In the genomic region with DNA sequence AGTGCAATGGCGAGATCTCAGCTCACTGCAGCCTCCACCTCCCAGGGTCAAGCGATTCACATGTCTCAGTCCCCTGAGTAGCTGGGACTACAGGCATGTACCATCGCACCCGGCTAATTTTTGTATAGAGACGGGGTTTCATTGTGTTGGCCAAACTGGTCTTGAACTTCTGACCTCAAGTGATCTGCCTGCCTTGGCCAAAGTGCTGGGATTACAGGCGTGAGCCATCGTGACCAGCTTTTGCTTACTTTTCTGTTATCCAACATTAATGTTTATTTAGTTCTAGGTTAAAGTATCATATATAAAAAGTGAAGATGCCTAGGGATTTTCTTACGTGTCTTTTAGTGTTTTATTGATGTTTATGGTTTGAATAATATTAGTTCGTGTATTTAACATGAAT, we compare ENCODE assay signal across 20 cellular contexts. TPM values are rescaled to one million over a fixed set of nuclear protein-coding genes. Genes with fewer than 3 reads are reported as not detected.
"Had no signal": no experiment of that assay in that cellular context is flagged by ENCODE, and none has a peak within 500 bp of the region (broad histone marks: within the 10 kb centered on the region; RNA-seq: fewer than 3 reads in every experiment).

No MANE protein-coding gene starts in this region.

- H3K36me3 ChIP-seq: brain microvascular endothelial cell, left lung, right atrium auricular region had no signal

- H3K9me3 ChIP-seq: heart left ventricle, left lung, mucosa of descending colon, right atrium auricular region had no signal

- FAIRE-seq: frontal cortex had no signal

- H3K27me3 ChIP-seq: brain microvascular endothelial cell, heart left ventricle, left lung, right atrium auricular region had no signal

- H3K4me3 Mint-ChIP-seq: activated CD4-positive, alpha-beta T cell treated with anti-CD3 and anti-CD28 coated beads, Interleukin-2, amount 10 ng/mL, durations not matched to agents 7 days and 5 days; activated naive CD8-positive, alpha-beta T cell treated with anti-CD3 and anti-CD28 coated beads, Interleukin-2, amount 10 ng/mL, durations not matched to agents 7 days and 5 days; activated T-helper 1 cell treated with anti-CD3 and anti-CD28 coated beads, Interleukin-12 subunit alpha, Interleukin-12 subunit beta, Interleukin-2, Interleukin-4 antibody, amounts not matched to agents 30 ng/mL and 10 ng/mL and 1 ng/mL, durations not matched to agents 14 hours and 24 hours and 36 hours; dendritic cell treated with granulocyte-macrophage colony-stimulating factor and Interleukin-4, amounts not matched to agents 40 ng/mL and 50 ng/mL, for 4 days; memory B cell; naive thymus-derived CD8-positive, alpha-beta T cell; stimulated activated naive CD8-positive, alpha-beta T cell treated with anti-CD3 and anti-CD28 coated beads, Interleukin-15, Interleukin-2, amounts not matched to agents 100 ng/mL and 50 ng/mL, for 24 hours; T-helper 2 cell treated with Interferon-gamma antibody and Interleukin-4, amounts not matched to agents 5 μg/mL and 100 μg/mL, for 36 hours; type B pancreatic cell had no signal

- H3K4me1 Mint-ChIP-seq: activated CD4-positive, alpha-beta T cell treated with anti-CD3 and anti-CD28 coated beads, Interleukin-2, amount 10 ng/mL, durations not matched to agents 7 days and 5 days; activated naive CD8-positive, alpha-beta T cell treated with anti-CD3 and anti-CD28 coated beads, Interleukin-2, amount 10 ng/mL, durations not matched to agents 7 days and 5 days had no signal

- H3K27ac ChIP-seq: brain microvascular endothelial cell, heart left ventricle, left lung, right atrium auricular region had no signal

- DNase-seq: activated CD4-positive, alpha-beta T cell treated with anti-CD3 and anti-CD28 coated beads, Interleukin-2, amount 10 ng/mL, durations not matched to agents 7 days and 5 days; activated CD4-positive, CD25-positive, alpha-beta regulatory T cell; activated naive CD8-positive, alpha-beta T cell treated with anti-CD3 and anti-CD28 coated beads, Interleukin-2, amount 10 ng/mL, durations not matched to agents 7 days and 5 days; brain microvascular endothelial cell; effector memory CD4-positive, alpha-beta T cell; heart left ventricle; left lung; mucosa of descending colon; naive thymus-derived CD8-positive, alpha-beta T cell had no signal

- H3K27me3 Mint-ChIP-seq: activated CD4-positive, alpha-beta T cell treated with anti-CD3 and anti-CD28 coated beads, Interleukin-2, amount 10 ng/mL, durations not matched to agents 7 days and 5 days; activated naive CD8-positive, alpha-beta T cell treated with anti-CD3 and anti-CD28 coated beads, Interleukin-2, amount 10 ng/mL, durations not matched to agents 7 days and 5 days; dendritic cell treated with granulocyte-macrophage colony-stimulating factor and Interleukin-4, amounts not matched to agents 40 ng/mL and 50 ng/mL, for 4 days; memory B cell; naive thymus-derived CD8-positive, alpha-beta T cell; stimulated activated naive CD8-positive, alpha-beta T cell treated with anti-CD3 and anti-CD28 coated beads, Interleukin-15, Interleukin-2, amounts not matched to agents 100 ng/mL and 50 ng/mL, for 24 hours; type B pancreatic cell had no signal

- H3K36me3 Mint-ChIP-seq: memory B cell had no signal

- H3K4me3 ChIP-seq: heart left ventricle, left lung, mucosa of descending colon, right atrium auricular region had no signal

- H3K27ac Mint-ChIP-seq: activated CD4-positive, alpha-beta T cell treated with anti-CD3 and anti-CD28 coated beads, Interleukin-2, amount 10 ng/mL, durations not matched to agents 7 days and 5 days; activated naive CD8-positive, alpha-beta T cell treated with anti-CD3 and anti-CD28 coated beads, Interleukin-2, amount 10 ng/mL, durations not matched to agents 7 days and 5 days; activated T-helper 1 cell treated with anti-CD3 and anti-CD28 coated beads, Interleukin-12 subunit alpha, Interleukin-12 subunit beta, Interleukin-2, Interleukin-4 antibody, amounts not matched to agents 30 ng/mL and 10 ng/mL and 1 ng/mL, durations not matched to agents 14 hours and 24 hours and 36 hours; dendritic cell treated with granulocyte-macrophage colony-stimulating factor and Interleukin-4, amounts not matched to agents 40 ng/mL and 50 ng/mL, for 4 days; memory B cell; naive thymus-derived CD8-positive, alpha-beta T cell; stimulated activated naive CD8-positive, alpha-beta T cell treated with anti-CD3 and anti-CD28 coated beads, Interleukin-15, Interleukin-2, amounts not matched to agents 100 ng/mL and 50 ng/mL, for 24 hours; T-helper 2 cell treated with Interferon-gamma antibody and Interleukin-4, amounts not matched to agents 5 μg/mL and 100 μg/mL, for 36 hours; type B pancreatic cell had no signal

- H3K9me3 Mint-ChIP-seq: activated CD4-positive, alpha-beta T cell treated with anti-CD3 and anti-CD28 coated beads, Interleukin-2, amount 10 ng/mL, durations not matched to agents 7 days and 5 days; activated naive CD8-positive, alpha-beta T cell treated with anti-CD3 and anti-CD28 coated beads, Interleukin-2, amount 10 ng/mL, durations not matched to agents 7 days and 5 days; activated T-helper 1 cell treated with anti-CD3 and anti-CD28 coated beads, Interleukin-12 subunit alpha, Interleukin-12 subunit beta, Interleukin-2, Interleukin-4 antibody, amounts not matched to agents 30 ng/mL and 10 ng/mL and 1 ng/mL, durations not matched to agents 14 hours and 24 hours and 36 hours; dendritic cell treated with granulocyte-macrophage colony-stimulating factor and Interleukin-4, amounts not matched to agents 40 ng/mL and 50 ng/mL, for 4 days; memory B cell; naive thymus-derived CD8-positive, alpha-beta T cell; stimulated activated naive CD8-positive, alpha-beta T cell treated with anti-CD3 and anti-CD28 coated beads, Interleukin-15, Interleukin-2, amounts not matched to agents 100 ng/mL and 50 ng/mL, for 24 hours; T-helper 2 cell treated with Interferon-gamma antibody and Interleukin-4, amounts not matched to agents 5 μg/mL and 100 μg/mL, for 36 hours; type B pancreatic cell had no signal

RNA-seq across cellular contexts. Expression of gene LRRC10, which starts 54.3 kb away (rescaled TPM):
- total RNA-seq: activated CD4-positive, alpha-beta T cell treated with anti-CD3 and anti-CD28 coated beads, Interleukin-2, amount 10 ng/mL, durations not matched to agents 7 days and 5 days; activated CD8-positive, alpha-beta memory T cell treated with anti-CD3 and anti-CD28 coated beads for 36 hours; activated naive CD8-positive, alpha-beta T cell treated with anti-CD3 and anti-CD28 coated beads, Interleukin-2, amount 10 ng/mL, durations not matched to agents 7 days and 5 days; activated T-helper 1 cell treated with anti-CD3 and anti-CD28 coated beads, Interleukin-12 subunit alpha, Interleukin-12 subunit beta, Interleukin-2, Interleukin-4 antibody, amounts not matched to agents 30 ng/mL and 10 ng/mL and 1 ng/mL, durations not matched to agents 14 hours and 24 hours and 36 hours; frontal cortex; left lung; mucosa of descending colon; naive thymus-derived CD8-positive, alpha-beta T cell; posterior vena cava; temporal lobe had no signal
- polyA plus RNA-seq: naive thymus-derived CD8-positive, alpha-beta T cell had no signal
